ENCODE assay signal across 13 cellular contexts in genomic region chr20:51360451-51361230, GRCh38.
DNase-seq lines count a peak whose midpoint lies in the region; ATAC-seq and TF ChIP-seq lines count a peak whose summit lies in the region.
"Had no signal": no experiment of that assay in that cellular context is flagged by ENCODE, and none has a peak within 500 bp of the region (broad histone marks: within the 10 kb centered on the region; RNA-seq: fewer than 3 reads in every experiment).

No MANE protein-coding gene starts in this region.

- H2AFZ ChIP-seq in SK-N-SH (ENCODE audit: low read depth): no peak overlapping the region

- no peak overlapping the region for H3K4me3 ChIP-seq in SK-N-SH (ENCODE audit: low read depth in 2 of 2, low read length in 1 of 2)
- H3K4me3 ChIP-seq in sigmoid colon: no peak overlapping the region
- H3K4me3 ChIP-seq in CD8-positive, alpha-beta T cell (ENCODE audit: low read depth, low read length): no peak overlapping the region

- no peak for TF ChIP-seq POLR2A in sigmoid colon (IDR thresholded peaks at IDR 0.05)

- TF ChIP-seq EP300 in SK-N-SH (IDR thresholded peaks at IDR 0.05; ENCODE audit: borderline replicate concordance in 1 of 2, low read depth in 1 of 2, low read length in 1 of 2) (peak in 1 of 2 experiments; percentile 95; a peak in 3 of 4 replicates), sigmoid colon (IDR thresholded peaks at IDR 0.05) (no peak)

- WGBS in SK-N-SH (ENCODE audit: low lambda C conversion rate): 28% methylated on average over 13 of the region's 13 CpGs
- 87% methylated on average over 13 of the region's 13 CpGs for WGBS in sigmoid colon, 2 donors

- no peaks in the 10 kb centered on the region for H3K27me3 ChIP-seq in SK-N-SH (ENCODE audit: insufficient read depth)
- no peaks in the 10 kb centered on the region for H3K27me3 ChIP-seq in sigmoid colon
- no peaks in the 10 kb centered on the region for H3K27me3 ChIP-seq in CD8-positive, alpha-beta T cell (ENCODE audit: insufficient read depth, low read length)

- POLR2A ChIA-PET in SK-N-SH (lab: Yijun Ruan, JAX): interaction anchor here (0.6 kb wide), 1 partner anchor 734 kb away, joined by 4 read pairs; no protein-coding TSS in a partner anchor
- POLR2A ChIA-PET in CD8-positive, alpha-beta T cell (lab: Charles Lee): no interaction called here

- peak overlapping the region; percentile 59; the same call in 1 of the 2 replicates for H3K4me2 ChIP-seq in SK-N-SH

- H3K27ac Mint-ChIP-seq in CD8-positive, alpha-beta T cell: no peak overlapping the region
- no peak overlapping the region for H3K27ac Mint-ChIP-seq in T-helper 2 cell treated with Interferon-gamma antibody and Interleukin-4, amounts not matched to agents 5 μg/mL and 100 μg/mL, for 36 hours
- H3K27ac Mint-ChIP-seq: memory B cell had no signal

- no peaks in the 10 kb centered on the region for H3K36me3 Mint-ChIP-seq in CD8-positive, alpha-beta T cell
- no peaks in the 10 kb centered on the region for H3K36me3 Mint-ChIP-seq in T-helper 2 cell treated with Interferon-gamma antibody and Interleukin-4, amounts not matched to agents 5 μg/mL and 100 μg/mL, for 36 hours (ENCODE audit: low read depth)

- H3K79me2 ChIP-seq in SK-N-SH (ENCODE audit: insufficient read depth): no peaks in the 10 kb centered on the region

- DNase-seq in GM04503 (ENCODE audit: low read depth) (peak; percentile 97), SK-N-SH (no peak), fibroblast of peridontal ligament (ENCODE audit: extremely low read depth) (peak; percentile 98), sigmoid colon (peak; percentile 37)
- DNase-seq in CD8-positive, alpha-beta T cell: no peak
- DNase-seq in T-helper 2 cell treated with Interferon-gamma antibody and Interleukin-4, amounts not matched to agents 5 μg/mL and 100 μg/mL, for 36 hours (ENCODE audit: low spot score): no peak
- DNase-seq: activated CD4-positive, alpha-beta T cell treated with anti-CD3 and anti-CD28 coated beads for 1 hour; activated naive CD4-positive, alpha-beta T cell treated with Interleukin-2 at 50 U/mL for 16 hours; NCI-H1930; small intestine had no signal

- H3K4me3 Mint-ChIP-seq in CD8-positive, alpha-beta T cell: no peak overlapping the region
- no peak overlapping the region for H3K4me3 Mint-ChIP-seq in T-helper 2 cell treated with Interferon-gamma antibody and Interleukin-4, amounts not matched to agents 5 μg/mL and 100 μg/mL, for 36 hours
- H3K4me3 Mint-ChIP-seq: memory B cell had no signal

- CTCF ChIA-PET in SK-N-SH (lab: Yijun Ruan, JAX): interaction anchor here (1.1 to 5.4 kb wide), 3 partner anchors 12 to 380 kb away, joined by 3 to 29 read pairs (median 5); no protein-coding TSS in a partner anchor
- CTCF ChIA-PET in CD8-positive, alpha-beta T cell (lab: Charles Lee): interaction anchor here (0.6 to 1.1 kb wide), 3 partner anchors 10 to 234 kb away, joined by 3 read pairs; no protein-coding TSS in a partner anchor

- intact Hi-C loops in sigmoid colon (cut with DNase I): no loop called here
- intact Hi-C loops in CD8-positive, alpha-beta T cell (cut with DNase I, micrococcal nuclease): no loop called here

- no peaks in the 10 kb centered on the region for H3K9me2 ChIP-seq in SK-N-SH

- TF ChIP-seq RAD21 in SK-N-SH (IDR thresholded peaks at IDR 0.05; ENCODE audit: low read length): no peak

- H3K9me3 ChIP-seq in SK-N-SH (0 out of 2 replicates have a peak, but pooled peaks cover 6% of the 10 kb centered on the region), sigmoid colon (no peaks in the 10 kb centered on the region)
- peaks cover 4% of the 10 kb centered on the region for H3K9me3 ChIP-seq in CD8-positive, alpha-beta T cell (ENCODE audit: low read length)

- no peaks in the 10 kb centered on the region for H3K4me1 Mint-ChIP-seq in CD8-positive, alpha-beta T cell (ENCODE audit: low read depth)
- H3K4me1 Mint-ChIP-seq in T-helper 2 cell treated with Interferon-gamma antibody and Interleukin-4, amounts not matched to agents 5 μg/mL and 100 μg/mL, for 36 hours (ENCODE audit: low read depth): no peaks in the 10 kb centered on the region
- H3K4me1 Mint-ChIP-seq: memory B cell had no signal

- peaks cover 4% of the 10 kb centered on the region for H3K27me3 Mint-ChIP-seq in CD8-positive, alpha-beta T cell (ENCODE audit: low read depth)
- H3K27me3 Mint-ChIP-seq in T-helper 2 cell treated with Interferon-gamma antibody and Interleukin-4, amounts not matched to agents 5 μg/mL and 100 μg/mL, for 36 hours (ENCODE audit: low read depth): peaks cover 10% of the 10 kb centered on the region

- no peak for ATAC-seq in CD8-positive, alpha-beta T cell
- no peak for ATAC-seq in GM21423 (IDR thresholded peaks at IDR 0.05; ENCODE audit: unreplicated experiment)
- ATAC-seq in GM19397 (IDR thresholded peaks at IDR 0.05; ENCODE audit: unreplicated experiment): no peak

- no peak for TF ChIP-seq CTCF in SK-N-SH (IDR thresholded peaks at IDR 0.05)
- TF ChIP-seq CTCF in sigmoid colon (IDR thresholded peaks at IDR 0.05): no peak
- TF ChIP-seq CTCF in CD8-positive, alpha-beta T cell (IDR thresholded peaks at IDR 0.05): no peak

- no peaks in the 10 kb centered on the region for H4K20me1 ChIP-seq in SK-N-SH (ENCODE audit: insufficient read depth)

- H3K9ac ChIP-seq in SK-N-SH: peak overlapping the region; percentile 70

- H3K4me1 ChIP-seq in SK-N-SH (ENCODE audit: control insufficient read depth in 1 of 2, insufficient read depth in 2 of 2, low read depth in 1 of 2, low read length in 1 of 2) (peaks cover 0 to 14% of the 10 kb centered on the region in 2 experiments; a peak in 2 of 4 replicates), sigmoid colon (peaks cover 0 to 2% (median 1%) of the 10 kb centered on the region in 4 donors)
- H3K4me1 ChIP-seq in CD8-positive, alpha-beta T cell (ENCODE audit: insufficient read depth, low read length): no peaks in the 10 kb centered on the region

- peaks cover 5% of the 10 kb centered on the region for H3K9me3 Mint-ChIP-seq in CD8-positive, alpha-beta T cell
- H3K9me3 Mint-ChIP-seq in T-helper 2 cell treated with Interferon-gamma antibody and Interleukin-4, amounts not matched to agents 5 μg/mL and 100 μg/mL, for 36 hours: peaks cover 13% of the 10 kb centered on the region

- peaks cover 0 to 3% of the 10 kb centered on the region in 2 experiments for H3K36me3 ChIP-seq in SK-N-SH (replicated peaks in 1 of 2; ENCODE audit: control insufficient read depth in 1 of 2, insufficient read depth in 2 of 2, low read length in 1 of 2)
- no peaks in the 10 kb centered on the region for H3K36me3 ChIP-seq in sigmoid colon
- H3K36me3 ChIP-seq in CD8-positive, alpha-beta T cell (ENCODE audit: insufficient read depth, low read length): no peaks in the 10 kb centered on the region

- H3F3A ChIP-seq in SK-N-SH (replicated peaks; ENCODE audit: insufficient read depth): peaks cover 19% of the 10 kb centered on the region

- H3K27ac ChIP-seq in SK-N-SH (ENCODE audit: low read depth in 2 of 2, low read length in 1 of 2) (peak overlapping the region in 1 of 2 experiments; percentile 100; a peak in 2 of 4 replicates), sigmoid colon (no peak overlapping the region)
- H3K27ac ChIP-seq in CD8-positive, alpha-beta T cell (ENCODE audit: low read depth, low read length): no peak overlapping the region

TF ChIP-seq in SK-N-SH, 30 proteins besides CTCF, POLR2A, EP300 and RAD21 (continues in another document):
- TF ChIP-seq TEAD4 (IDR thresholded peaks at IDR 0.05; ENCODE audit: borderline replicate concordance, insufficient read depth): peak; percentile 88; the same call in 1 of the 2 replicates
- TF ChIP-seq RXRA (IDR thresholded peaks at IDR 0.05; ENCODE audit: borderline replicate concordance, low read depth): peak; percentile 100
- no peak for TF ChIP-seq IRF3 (IDR thresholded peaks at IDR 0.05; ENCODE audit: low read depth, low read length)
- TF ChIP-seq USF1 (IDR thresholded peaks at IDR 0.05; ENCODE audit: borderline replicate concordance, low read depth): 0 out of 2 replicates have a peak, but pooled peaks have one; percentile 5
- peak; percentile 21; the same call in 1 of the 2 replicates for TF ChIP-seq YY1 (IDR thresholded peaks at IDR 0.05; ENCODE audit: low read depth)
- TF ChIP-seq FOXJ3 (CRISPR knock-in tag; IDR thresholded peaks at IDR 0.05): no peak
- peak; percentile 61; the same call in 1 of the 2 replicates for TF ChIP-seq SIN3A (IDR thresholded peaks at IDR 0.05; ENCODE audit: borderline replicate concordance, low read depth, low read length)
- no peak for TF ChIP-seq RFX5 (IDR thresholded peaks at IDR 0.05; ENCODE audit: low read length)
- TF ChIP-seq PBX3 (IDR thresholded peaks at IDR 0.05): peak; percentile 89
- peak; percentile 33; the same call in 1 of the 2 replicates for TF ChIP-seq GABPA (IDR thresholded peaks at IDR 0.05; ENCODE audit: low read depth)
- no peak for TF ChIP-seq RCOR1 (IDR thresholded peaks at IDR 0.05; ENCODE audit: low read length)
- TF ChIP-seq ELF1 (IDR thresholded peaks at IDR 0.05): no peak
- peak; percentile 100 for TF ChIP-seq MEF2A (IDR thresholded peaks at IDR 0.05; ENCODE audit: borderline replicate concordance, low read depth)
- TF ChIP-seq MXI1 (IDR thresholded peaks at IDR 0.05; ENCODE audit: low read depth, low read length): no peak
- TF ChIP-seq JUND (IDR thresholded peaks at IDR 0.05): peak; percentile 95

Comparison
In these comparisons a context has a peak if more than half of its experiments do, and no peak if none do; other contexts are left out.
1. DNase-seq: peak in GM04503 (single experiment), fibroblast of peridontal ligament (single experiment) and sigmoid colon (single experiment); none in SK-N-SH (single experiment), CD8-positive, alpha-beta T cell (0 of 7) and T-helper 2 cell treated with Interferon-gamma antibody and Interleukin-4, amounts not matched to agents 5 μg/mL and 100 μg/mL, for 36 hours (single experiment).